ENCODE assay signal across 29 cellular contexts in genomic region chrX:110732274-110732673, GRCh38.
DNase-seq lines count a peak whose midpoint lies in the region; ATAC-seq and TF ChIP-seq lines count a peak whose summit lies in the region.
"Had no signal": no experiment of that assay in that cellular context is flagged by ENCODE, and none has a peak within 500 bp of the region (broad histone marks: within the 10 kb centered on the region; RNA-seq: fewer than 3 reads in every experiment).

No MANE protein-coding gene starts in this region.

- H3K36me3 ChIP-seq in aorta (ENCODE audit: control insufficient read depth in 1 of 2, insufficient read depth in 2 of 2, low read length in 1 of 2): no peaks in the 10 kb centered on the region
- H3K36me3 ChIP-seq: cardiac muscle cell, esophagus muscularis mucosa, ovary, spleen, upper lobe of left lung had no signal

- CTCF ChIA-PET in WTC11 (lab: Charles Lee): interaction anchor here (1.3 kb wide), 1 partner anchor 104 kb away, joined by 3 read pairs; no protein-coding TSS in a partner anchor

- no peaks in the 10 kb centered on the region for H3K27me3 ChIP-seq in aorta (ENCODE audit: control insufficient read depth in 1 of 2, insufficient read depth in 2 of 2, low read length in 1 of 2)
- H3K27me3 ChIP-seq: esophagus muscularis mucosa, ovary, spleen, upper lobe of left lung had no signal

- no peaks in the 10 kb centered on the region for H3K27me3 Mint-ChIP-seq in WTC11 (ENCODE audit: low read depth)
- H3K27me3 Mint-ChIP-seq: activated CD8-positive, alpha-beta T cell treated with anti-CD3 and anti-CD28 coated beads for 36 hours; activated T-helper 17 cell treated with anti-CD3 and anti-CD28 coated beads, Interleukin-2, amount 50 U/mL, for 72 hours had no signal

- TF ChIP-seq CTCF in WTC11 (IDR thresholded peaks at IDR 0.05): no peak

- intact Hi-C loops in left cardiac atrium (cut with DNase I): no loop called here
- intact Hi-C loops in aorta (cut with DNase I): no loop called here

- H3K27ac ChIP-seq in aorta (ENCODE audit: low read depth in 1 of 2, low read length in 2 of 2): no peak overlapping the region
- H3K27ac ChIP-seq: cardiac muscle cell, ovary, spleen, upper lobe of left lung had no signal

- DNase-seq in NCI-H1694 (lab: John Stamatoyannopoulos, UW) (peak; percentile 4), WTC11 (ENCODE audit: low spot score) (no peak), left cardiac atrium (no peak), retina (peak; percentile 23), RKO (ENCODE audit: low spot score) (no peak), aorta (no peak)
- DNase-seq: activated CD4-positive, alpha-beta T cell treated with anti-CD3 and anti-CD28 coated beads for 1 hour; activated CD8-positive, alpha-beta T cell treated with anti-CD3 and anti-CD28 coated beads for 36 hours; anterior cingulate cortex; C1 segment of cervical spinal cord; Calu3; cortex of kidney; GOT3; NCI-H1048; NCI-H1930; NCI-H226; NCI-H748 treated with DMSO at 0.1 percent for 48 hours; ovary; SK-N-SH; spleen; substantia nigra; upper lobe of left lung had no signal

- peak; percentile 36; the same call in 1 of the 2 replicates for ATAC-seq in WTC11
- ATAC-seq in left cardiac atrium: peak; percentile 56 to 88
- ATAC-seq in GM18502 (IDR thresholded peaks at IDR 0.05; ENCODE audit: poor library complexity, unreplicated experiment): no peak
- no peak for ATAC-seq in aorta (ENCODE audit: low FRiP score)
- ATAC-seq: activated CD8-positive, alpha-beta T cell treated with anti-CD3 and anti-CD28 coated beads for 36 hours; activated naive CD4-positive, alpha-beta T cell treated with anti-CD3 and anti-CD28 coated beads, Interleukin-2, amount 50 U/mL, for 72 hours; activated T-helper 17 cell treated with anti-CD3 and anti-CD28 coated beads, Interleukin-2, amount 50 U/mL, for 72 hours had no signal

- H3K4me1 ChIP-seq in aorta (ENCODE audit: control insufficient read depth in 1 of 2, insufficient read depth in 2 of 2, low read length in 2 of 2): no peaks in the 10 kb centered on the region
- H3K4me1 ChIP-seq: spleen, upper lobe of left lung had no signal

- H3K9me3 Mint-ChIP-seq in WTC11: no peaks in the 10 kb centered on the region
- H3K9me3 Mint-ChIP-seq: activated CD8-positive, alpha-beta T cell treated with anti-CD3 and anti-CD28 coated beads for 36 hours; activated naive CD4-positive, alpha-beta T cell treated with anti-CD3 and anti-CD28 coated beads, Interleukin-2, amount 50 U/mL, for 72 hours; activated T-helper 17 cell treated with anti-CD3 and anti-CD28 coated beads, Interleukin-2, amount 50 U/mL, for 72 hours; nephron; T-helper 1 cell treated with Interleukin-12 subunit alpha and Interleukin-12 subunit beta and Interleukin-4 antibody, amounts not matched to agents 30 μg/mL and 1 μg/mL, for 36 hours had no signal

- H3K9me3 ChIP-seq in aorta (ENCODE audit: control insufficient read depth, low read length): no peaks in the 10 kb centered on the region
- H3K9me3 ChIP-seq: esophagus muscularis mucosa, ovary, SK-N-SH, spleen, upper lobe of left lung had no signal

- POLR2A ChIA-PET in WTC11 (lab: Charles Lee): interaction anchor here (0.6 kb wide), 1 partner anchor 138 kb away, joined by 3 read pairs; no protein-coding TSS in a partner anchor

- H3K36me3 Mint-ChIP-seq in WTC11: no peaks in the 10 kb centered on the region
- H3K36me3 Mint-ChIP-seq: activated naive CD4-positive, alpha-beta T cell treated with anti-CD3 and anti-CD28 coated beads, Interleukin-2, amount 50 U/mL, for 72 hours had no signal

- H3K4me3 Mint-ChIP-seq in WTC11: no peak overlapping the region
- H3K4me3 Mint-ChIP-seq: activated CD8-positive, alpha-beta T cell treated with anti-CD3 and anti-CD28 coated beads for 36 hours; activated T-helper 17 cell treated with anti-CD3 and anti-CD28 coated beads, Interleukin-2, amount 50 U/mL, for 72 hours; nephron; T-helper 1 cell treated with Interleukin-12 subunit alpha and Interleukin-12 subunit beta and Interleukin-4 antibody, amounts not matched to agents 30 μg/mL and 1 μg/mL, for 36 hours had no signal

- WGBS in aorta, 2 donors: 20 to 24% methylated on average over 6 of the region's 6 CpGs

- peaks cover 19% of the 10 kb centered on the region for H3K4me1 Mint-ChIP-seq in WTC11
- H3K4me1 Mint-ChIP-seq: activated T-helper 17 cell treated with anti-CD3 and anti-CD28 coated beads, Interleukin-2, amount 50 U/mL, for 72 hours had no signal

- no peak overlapping the region for H3K27ac Mint-ChIP-seq in WTC11
- H3K27ac Mint-ChIP-seq: activated CD8-positive, alpha-beta T cell treated with anti-CD3 and anti-CD28 coated beads for 36 hours; activated naive CD4-positive, alpha-beta T cell treated with anti-CD3 and anti-CD28 coated beads, Interleukin-2, amount 50 U/mL, for 72 hours; activated T-helper 17 cell treated with anti-CD3 and anti-CD28 coated beads, Interleukin-2, amount 50 U/mL, for 72 hours; T-helper 1 cell treated with Interleukin-12 subunit alpha and Interleukin-12 subunit beta and Interleukin-4 antibody, amounts not matched to agents 30 μg/mL and 1 μg/mL, for 36 hours had no signal

- H3K4me3 ChIP-seq in aorta (ENCODE audit: low read length in 2 of 2): no peak overlapping the region
- H3K4me3 ChIP-seq: cardiac muscle cell, esophagus muscularis mucosa, ovary, spleen, upper lobe of left lung had no signal

TF ChIP-seq in WTC11, 78 proteins besides CTCF, POLR2A, EP300 and RAD21 (continues in another document):
- TF ChIP-seq FOXJ3 (CRISPR knock-in tag; IDR thresholded peaks at IDR 0.05; ENCODE audit: borderline replicate concordance): no peak
- no peak for TF ChIP-seq ARID4B (CRISPR knock-in tag; IDR thresholded peaks at IDR 0.05; ENCODE audit: borderline replicate concordance)
- no peak for TF ChIP-seq PRRX2 (CRISPR knock-in tag; IDR thresholded peaks at IDR 0.05)
- TF ChIP-seq ZBTB43 (CRISPR knock-in tag; IDR thresholded peaks at IDR 0.05): no peak
- no peak for TF ChIP-seq ZNF138 (CRISPR knock-in tag; conservative IDR thresholded peaks at IDR 0.05)
- TF ChIP-seq MXD4 (CRISPR knock-in tag; IDR thresholded peaks at IDR 0.05; ENCODE audit: borderline replicate concordance): no peak
- TF ChIP-seq IRF2 (CRISPR knock-in tag; IDR thresholded peaks at IDR 0.05; ENCODE audit: borderline replicate concordance, low read depth): no peak
- TF ChIP-seq ZNF396 (CRISPR knock-in tag; IDR thresholded peaks at IDR 0.05; ENCODE audit: borderline replicate concordance): no peak
- no peak for TF ChIP-seq USF1 (CRISPR knock-in tag; IDR thresholded peaks at IDR 0.05)
- no peak for TF ChIP-seq E2F4 (CRISPR knock-in tag; IDR thresholded peaks at IDR 0.05; ENCODE audit: borderline replicate concordance, low read depth)

Comparison
In these comparisons a context has a peak if more than half of its experiments do, and no peak if none do; other contexts are left out.
1. DNase-seq: peak in NCI-H1694 (single experiment) and retina (single experiment); none in WTC11 (single experiment), left cardiac atrium (single experiment), RKO (single experiment) and aorta (0 of 2).
2. ATAC-seq: peak in WTC11 (single experiment) and left cardiac atrium (2 of 2); none in GM18502 (single experiment) and aorta (single experiment).